In genomic region chr11:130601141-130601540, GRCh38 we compare ENCODE assay signal across 9 cellular contexts.
DNase-seq lines count a peak whose midpoint lies in the region; ATAC-seq and TF ChIP-seq lines count a peak whose summit lies in the region.
"Had no signal": no experiment of that assay in that cellular context is flagged by ENCODE, and none has a peak within 500 bp of the region (broad histone marks: within the 10 kb centered on the region; RNA-seq: fewer than 3 reads in every experiment).

No MANE protein-coding gene starts in this region.

- peak in 2 of 4 donors; percentile 54 to 73 for TF ChIP-seq EP300 in sigmoid colon (IDR thresholded peaks at IDR 0.05)

- H3K4me3 ChIP-seq in astrocyte of the spinal cord (ENCODE audit: low read depth, low read length) (no peak overlapping the region), sigmoid colon (no peak overlapping the region)

- DNase-seq in GM20000 (ENCODE audit: low spot score) (peak; percentile 44), astrocyte of the spinal cord (ENCODE audit: low read depth, low spot score) (peak; percentile 87), iPS-NIHi11 (ENCODE audit: low spot score) (peak; percentile 75), sigmoid colon (peak; percentile 92), NCI-H2171 treated with DMSO at 0.1 percent for 48 hours (lab: John Stamatoyannopoulos, UW) (no peak), NOMO-1 treated with dmso at 0.1 percent for 144 hours (lab: John Stamatoyannopoulos, UW; ENCODE audit: unreplicated experiment) (no peak)
- DNase-seq in stimulated activated naive CD4-positive, alpha-beta T cell treated with Interleukin-2 at 50 U/mL for 16 hours (lab: John Stamatoyannopoulos, UW): no peak

- peaks cover 0 to 37% (median 35%) of the 10 kb centered on the region in 4 donors for H3K4me1 ChIP-seq in sigmoid colon

- H3K36me3 ChIP-seq in sigmoid colon: no peaks in the 10 kb centered on the region

- TF ChIP-seq CTCF in GM20000 (IDR thresholded peaks at IDR 0.05; ENCODE audit: extremely low read depth, missing control alignments) (no peak), astrocyte of the spinal cord (IDR thresholded peaks at IDR 0.05; ENCODE audit: low read depth, low read length) (no peak), sigmoid colon (IDR thresholded peaks at IDR 0.05) (no peak)

- intact Hi-C loops in sigmoid colon (cut with DNase I): loop anchor here (5.0 kb wide), 1 partner anchor 79 kb away; no protein-coding TSS in a partner anchor

- H3K27me3 ChIP-seq in sigmoid colon: no peaks in the 10 kb centered on the region

- in situ Hi-C loops in astrocyte of the spinal cord (cut with HindIII; ENCODE audit: low sequenced_read_pairs): no loop called here

- no peak for TF ChIP-seq POLR2A in sigmoid colon (IDR thresholded peaks at IDR 0.05)

- H3K9me3 ChIP-seq in sigmoid colon: no peaks in the 10 kb centered on the region

- peak overlapping the region; percentile 57 to 75 (median 70) for H3K27ac ChIP-seq in sigmoid colon
- H3K27ac ChIP-seq: VCaP had no signal

- 47 to 69% methylated on average over 8 of the region's 8 CpGs for WGBS in sigmoid colon, 2 donors

- ATAC-seq in HG03460 (IDR thresholded peaks at IDR 0.05; ENCODE audit: unreplicated experiment): no peak

Comparison
In these comparisons a context has a peak if more than half of its experiments do, and no peak if none do; other contexts are left out.
1. DNase-seq: peak in GM20000 (single experiment), astrocyte of the spinal cord (single experiment), iPS-NIHi11 (single experiment) and sigmoid colon (single experiment); none in NCI-H2171 treated with DMSO at 0.1 percent for 48 hours (single experiment), NOMO-1 treated with dmso at 0.1 percent for 144 hours (single experiment) and stimulated activated naive CD4-positive, alpha-beta T cell treated with Interleukin-2 at 50 U/mL for 16 hours (single experiment).